Comparison of ENCODE assay signal across 8 cellular contexts in the genomic region with DNA sequence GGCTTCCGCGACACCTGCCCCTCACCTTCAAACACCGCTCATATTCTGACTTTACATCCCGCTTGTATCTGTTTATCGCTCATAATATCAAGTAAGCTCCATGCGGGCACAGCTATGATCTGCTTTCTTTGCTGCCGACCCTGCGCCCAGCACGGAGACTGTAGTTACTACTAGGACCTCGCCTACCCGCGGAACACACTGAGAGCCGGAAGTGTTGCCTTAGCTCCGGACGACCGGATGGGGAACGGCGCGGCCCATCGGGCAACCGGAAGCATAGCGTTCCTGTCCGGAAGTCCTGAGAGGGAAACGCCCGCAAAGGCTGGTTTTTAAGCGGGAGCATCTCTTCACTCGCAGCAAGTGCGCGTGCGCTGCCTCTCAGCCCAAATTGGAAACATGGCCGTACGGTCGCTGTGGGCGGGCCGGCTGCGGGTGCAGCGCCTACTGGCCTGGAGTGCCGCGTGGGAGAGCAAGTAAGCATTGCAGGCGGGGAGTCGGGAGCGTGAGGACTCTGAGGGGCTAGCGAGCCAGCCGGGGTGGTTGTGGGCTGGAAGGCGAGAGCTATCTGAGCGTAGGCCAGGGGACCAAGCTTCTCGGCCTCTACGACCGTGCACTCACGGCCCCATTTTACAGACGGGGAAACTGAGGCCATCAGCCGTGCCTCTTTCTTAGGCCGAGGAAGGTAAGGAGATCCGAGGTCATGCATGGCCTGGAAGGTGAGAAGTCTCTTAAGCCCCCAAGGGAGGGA. TPM values are rescaled to one million over a fixed set of nuclear protein-coding genes. Genes with fewer than 3 reads are reported as not detected.
DNase-seq lines count a peak whose midpoint lies in the region; ATAC-seq and TF ChIP-seq lines count a peak whose summit lies in the region.

A gene with protein sequence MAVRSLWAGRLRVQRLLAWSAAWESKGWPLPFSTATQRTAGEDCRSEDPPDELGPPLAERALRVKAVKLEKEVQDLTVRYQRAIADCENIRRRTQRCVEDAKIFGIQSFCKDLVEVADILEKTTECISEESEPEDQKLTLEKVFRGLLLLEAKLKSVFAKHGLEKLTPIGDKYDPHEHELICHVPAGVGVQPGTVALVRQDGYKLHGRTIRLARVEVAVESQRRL (plus strand): TSS at position 353 of the 745 bp plus-strand sequence. CDS start 41 bp downstream, at position 394.

- intact Hi-C loops in uterus (cut with DNase I; ENCODE audit: low total_unique reads): no loop called here

- H3K27ac ChIP-seq in angular gyrus (ENCODE audit: low read depth, low read length): peak within 1 kb of the TSS; percentile 76
- H3K27ac ChIP-seq in right atrium auricular region: peak within 1 kb of the TSS; percentile 83 to 86
- peak within 1 kb of the TSS; percentile 86 to 88 for H3K27ac ChIP-seq in uterus

- peaks cover 11% of the 10 kb centered on the region for H3K36me3 Mint-ChIP-seq in T-helper 17 cell (ENCODE audit: low read depth)

- no peaks in the 10 kb centered on the region for H3K27me3 Mint-ChIP-seq in T-helper 17 cell

- H3K4me1 Mint-ChIP-seq in T-helper 17 cell: peaks cover 50% of the 10 kb centered on the region

- DNase-seq in GM13977 (ENCODE audit: low spot score): peak; percentile 93
- peak; percentile 93 for DNase-seq in NCI-H1694 treated with DMSO at 0.1 percent for 48 hours (lab: John Stamatoyannopoulos, UW)
- DNase-seq in T-helper 17 cell: peak; percentile 63 to 73 (median 71)
- DNase-seq in right atrium auricular region (ENCODE audit: low spot score): peak; percentile 97
- peak; percentile 60 for DNase-seq in pulmonary artery endothelial cell (ENCODE audit: low read depth, low spot score)
- peak; percentile 95 to 96 for DNase-seq in uterus

- H3K4me3 ChIP-seq in right atrium auricular region: peak within 1 kb of the TSS; percentile 79 to 81
- peak within 1 kb of the TSS; percentile 55 to 85 for H3K4me3 ChIP-seq in uterus

- in situ Hi-C loops in GM13977 (cut with MboI; ENCODE audit: low pct_unique_long_range_greater_than_20kb, low sequenced_read_pairs, unreplicated experiment): no loop called here

- peaks cover 41% of the 10 kb centered on the region for H3K36me3 ChIP-seq in right atrium auricular region
- H3K36me3 ChIP-seq in uterus: no peaks in the 10 kb centered on the region

- peak; percentile 63 to 69 for TF ChIP-seq POLR2A in uterus (IDR thresholded peaks at IDR 0.05)

- peak within 1 kb of the TSS; percentile 95 for H3K27ac Mint-ChIP-seq in T-helper 17 cell

- H3K4me3 Mint-ChIP-seq in T-helper 17 cell: peak within 1 kb of the TSS; percentile 94

- ATAC-seq in HG02870 (IDR thresholded peaks at IDR 0.05; ENCODE audit: unreplicated experiment): peak; percentile 98
- ATAC-seq in T-helper 17 cell: peak; percentile 64

- H3K9me3 ChIP-seq in T-helper 17 cell (ENCODE audit: control insufficient read depth, low read length, poor library complexity, severe bottlenecking) (no peaks in the 10 kb centered on the region), right atrium auricular region (no peaks in the 10 kb centered on the region), uterus (no peaks in the 10 kb centered on the region)

- no peak for TF ChIP-seq CTCF in GM13977 (IDR thresholded peaks at IDR 0.05; ENCODE audit: extremely low read depth, insufficient read depth, missing control alignments)
- no peak for TF ChIP-seq CTCF in right atrium auricular region (IDR thresholded peaks at IDR 0.05)
- no peak for TF ChIP-seq CTCF in uterus (IDR thresholded peaks at IDR 0.05)

- H3K4me1 ChIP-seq in right atrium auricular region: peaks cover 0 to 35% of the 10 kb centered on the region in 2 donors
- H3K4me1 ChIP-seq in uterus: peaks cover 4 to 7% of the 10 kb centered on the region in 2 donors

- no peaks in the 10 kb centered on the region for H3K27me3 ChIP-seq in right atrium auricular region
- no peaks in the 10 kb centered on the region for H3K27me3 ChIP-seq in uterus

RNA-seq across cellular contexts. Expression of the gene that starts here (rescaled TPM):
- 10 to 100 TPM; 21.2 to 33.0 TPM for total RNA-seq in T-helper 17 cell
- 10 to 100 TPM in 1 of 2 donors, 1 to 10 TPM in 1; 6.9 to 10.7 TPM for total RNA-seq in right atrium auricular region
- total RNA-seq in pulmonary artery endothelial cell: 34.3 and 36.6 TPM in 2 replicates
- total RNA-seq in uterus: 10 to 100 TPM; 13.5 to 27.0 (median 22.6) TPM

Comparison
In these comparisons a context has a peak if more than half of its experiments do, and no peak if none do; other contexts are left out.
1. Peak in every context shown above with its lines: DNase-seq, ATAC-seq, H3K4me3 ChIP-seq and H3K27ac ChIP-seq.